ENCODE assay signal across 9 cellular contexts in genomic region chr6:12163149-12163548, GRCh38.
DNase-seq lines count a peak whose midpoint lies in the region; ATAC-seq and TF ChIP-seq lines count a peak whose summit lies in the region.
"Had no signal": no experiment of that assay in that cellular context is flagged by ENCODE, and none has a peak within 500 bp of the region (broad histone marks: within the 10 kb centered on the region; RNA-seq: fewer than 3 reads in every experiment).

No MANE protein-coding gene starts in this region.

- no peaks in the 10 kb centered on the region for H3K9me3 Mint-ChIP-seq in CD4-positive, alpha-beta memory T cell
- no peaks in the 10 kb centered on the region for H3K9me3 Mint-ChIP-seq in activated naive CD8-positive, alpha-beta T cell treated with anti-CD3 and anti-CD28 coated beads for 36 hours
- H3K9me3 Mint-ChIP-seq in stimulated activated naive B cell treated with anti-CD40 and anti-IgM and Interleukin-4, amounts not matched to agents 10 μg/mL and 1 μg/mL and 100 μg/mL, for 72 hours, result no peaks in the 10 kb centered on the region

- peaks cover 32 to 39% of the 10 kb centered on the region in 2 donors for H3K36me3 Mint-ChIP-seq in CD4-positive, alpha-beta memory T cell
- H3K36me3 Mint-ChIP-seq in activated naive CD8-positive, alpha-beta T cell treated with anti-CD3 and anti-CD28 coated beads for 36 hours, result peaks cover 30% of the 10 kb centered on the region
- peaks cover 32 to 51% of the 10 kb centered on the region in 2 donors for H3K36me3 Mint-ChIP-seq in stimulated activated naive B cell treated with anti-CD40 and anti-IgM and Interleukin-4, amounts not matched to agents 10 μg/mL and 1 μg/mL and 100 μg/mL, for 72 hours

- H3K36me3 ChIP-seq in CD4-positive, alpha-beta memory T cell (ENCODE audit: insufficient read depth, low read length), result peaks cover 12% of the 10 kb centered on the region
- peaks cover 21% of the 10 kb centered on the region; the same call in 1 of the 2 replicates for H3K36me3 ChIP-seq in Loucy (ENCODE audit: insufficient read depth, low read length)

- H3K9me3 ChIP-seq in CD4-positive, alpha-beta memory T cell (ENCODE audit: control insufficient read depth in 1 of 2, low read length in 2 of 2), result no peaks in the 10 kb centered on the region
- no peaks in the 10 kb centered on the region for H3K9me3 ChIP-seq in Loucy (ENCODE audit: insufficient read depth, low read depth, low read length)

- DNase-seq in CD4-positive, alpha-beta memory T cell, result peak; percentile 46 to 58 (median 52)
- DNase-seq in activated naive CD8-positive, alpha-beta T cell treated with anti-CD3 and anti-CD28 coated beads for 36 hours, result peak; percentile 15
- DNase-seq in SKM-1 treated with dmso at 0.1 percent for 144 hours (lab: John Stamatoyannopoulos, UW; ENCODE audit: unreplicated experiment), result no peak
- no peak for DNase-seq in RKO (ENCODE audit: low spot score)
- no peak for DNase-seq in GM03348 (ENCODE audit: low spot score)
- DNase-seq in stimulated activated naive B cell treated with anti-CD40 and anti-IgM and Interleukin-4, amounts not matched to agents 10 μg/mL and 1 μg/mL and 100 μg/mL, for 72 hours, result no peak

- POLR2A ChIA-PET in CD4-positive, alpha-beta memory T cell (lab: Charles Lee; ENCODE audit: partially characterized antibody), result interaction anchor here (1.0 kb wide), 2 partner anchors 51 to 71 kb away, joined by 3 read pairs; no protein-coding TSS in a partner anchor

- no peaks in the 10 kb centered on the region for H3K27me3 ChIP-seq in CD4-positive, alpha-beta memory T cell (ENCODE audit: insufficient read depth, low read length)
- H3K27me3 ChIP-seq in Loucy (ENCODE audit: insufficient read depth, low read length, poor library complexity, severe bottlenecking), result no peaks in the 10 kb centered on the region

- no peak overlapping the region for H2AFZ ChIP-seq in Loucy (ENCODE audit: low read length)

- no peak for TF ChIP-seq CTCF in Loucy (conservative IDR thresholded peaks at IDR 0.05; ENCODE audit: low read length)

- H3K9ac ChIP-seq in Loucy (ENCODE audit: low read depth, low read length, poor library complexity, severe bottlenecking), result no peak overlapping the region

- H3K4me1 Mint-ChIP-seq in CD4-positive, alpha-beta memory T cell, result peaks cover 20 to 36% (median 24%) of the 10 kb centered on the region in 4 donors
- peaks cover 19% of the 10 kb centered on the region for H3K4me1 Mint-ChIP-seq in activated naive CD8-positive, alpha-beta T cell treated with anti-CD3 and anti-CD28 coated beads for 36 hours
- H3K4me1 Mint-ChIP-seq in stimulated activated naive B cell treated with anti-CD40 and anti-IgM and Interleukin-4, amounts not matched to agents 10 μg/mL and 1 μg/mL and 100 μg/mL, for 72 hours, result peaks cover 0 to 6% of the 10 kb centered on the region in 2 donors

- no peaks in the 10 kb centered on the region for H3F3A ChIP-seq in Loucy (ENCODE audit: low read depth)

- no peaks in the 10 kb centered on the region for H3K27me3 Mint-ChIP-seq in CD4-positive, alpha-beta memory T cell
- no peaks in the 10 kb centered on the region for H3K27me3 Mint-ChIP-seq in activated naive CD8-positive, alpha-beta T cell treated with anti-CD3 and anti-CD28 coated beads for 36 hours
- H3K27me3 Mint-ChIP-seq in stimulated activated naive B cell treated with anti-CD40 and anti-IgM and Interleukin-4, amounts not matched to agents 10 μg/mL and 1 μg/mL and 100 μg/mL, for 72 hours, result no peaks in the 10 kb centered on the region

- peak overlapping the region; percentile 4 to 84 (median 36) for H3K27ac Mint-ChIP-seq in CD4-positive, alpha-beta memory T cell
- peak overlapping the region; percentile 11 for H3K27ac Mint-ChIP-seq in activated naive CD8-positive, alpha-beta T cell treated with anti-CD3 and anti-CD28 coated beads for 36 hours
- H3K27ac Mint-ChIP-seq in stimulated activated naive B cell treated with anti-CD40 and anti-IgM and Interleukin-4, amounts not matched to agents 10 μg/mL and 1 μg/mL and 100 μg/mL, for 72 hours, result no peak overlapping the region

- H4K20me1 ChIP-seq in Loucy (ENCODE audit: insufficient read depth, low read length, poor library complexity, severe bottlenecking), result peaks cover 6% of the 10 kb centered on the region

- intact Hi-C loops in CD4-positive, alpha-beta memory T cell (cut with micrococcal nuclease), result no loop called here

- peak overlapping the region; percentile 24 for H3K4me2 ChIP-seq in Loucy (ENCODE audit: low read depth, low read length, poor library complexity, severe bottlenecking)
- H3K4me2 ChIP-seq: smooth muscle cell had no signal

- H3K4me3 ChIP-seq in CD4-positive, alpha-beta memory T cell (ENCODE audit: low read length in 2 of 2), result no peak overlapping the region
- no peak overlapping the region for H3K4me3 ChIP-seq in Loucy (ENCODE audit: low read length, poor library complexity, severe bottlenecking)
- H3K4me3 ChIP-seq: smooth muscle cell had no signal

- no peaks in the 10 kb centered on the region for H3K79me2 ChIP-seq in Loucy (ENCODE audit: insufficient read depth, low read length)

- no peak overlapping the region for H3K27ac ChIP-seq in CD4-positive, alpha-beta memory T cell (ENCODE audit: low read depth, low read length)

- no peaks in the 10 kb centered on the region for H3K9me2 ChIP-seq in Loucy (replicated peaks; ENCODE audit: low read depth, low read length)

- peak overlapping the region in 6 of 8 donors; percentile 3 to 77 (median 33) for H3K4me3 Mint-ChIP-seq in CD4-positive, alpha-beta memory T cell
- no peak overlapping the region for H3K4me3 Mint-ChIP-seq in activated naive CD8-positive, alpha-beta T cell treated with anti-CD3 and anti-CD28 coated beads for 36 hours
- no peak overlapping the region for H3K4me3 Mint-ChIP-seq in stimulated activated naive B cell treated with anti-CD40 and anti-IgM and Interleukin-4, amounts not matched to agents 10 μg/mL and 1 μg/mL and 100 μg/mL, for 72 hours

- CTCF ChIA-PET in CD4-positive, alpha-beta memory T cell (lab: Charles Lee; ENCODE audit: partially characterized antibody), result interaction anchor here (0.6 kb wide), 1 partner anchor 70 kb away, joined by 3 read pairs; no protein-coding TSS in a partner anchor

- H3K4me1 ChIP-seq in CD4-positive, alpha-beta memory T cell (ENCODE audit: insufficient read depth, low read length), result peaks cover 21% of the 10 kb centered on the region
- H3K4me1 ChIP-seq in Loucy (ENCODE audit: insufficient read depth, low read length, poor library complexity, severe bottlenecking), result peaks cover 15% of the 10 kb centered on the region

- ATAC-seq in GM19463 (IDR thresholded peaks at IDR 0.05; ENCODE audit: unreplicated experiment), result peak; percentile 60
- ATAC-seq in stimulated activated naive B cell treated with anti-CD40 and anti-IgM and Interleukin-4, amounts not matched to agents 10 μg/mL and 1 μg/mL and 100 μg/mL, for 72 hours (replicated peaks), result no peak

Comparison
In these comparisons a context has a peak if more than half of its experiments do, and no peak if none do; other contexts are left out.
1. DNase-seq: peak in CD4-positive, alpha-beta memory T cell (5 of 5) and activated naive CD8-positive, alpha-beta T cell treated with anti-CD3 and anti-CD28 coated beads for 36 hours (single experiment); none in SKM-1 treated with dmso at 0.1 percent for 144 hours (single experiment), RKO (single experiment), GM03348 (single experiment) and stimulated activated naive B cell treated with anti-CD40 and anti-IgM and Interleukin-4, amounts not matched to agents 10 μg/mL and 1 μg/mL and 100 μg/mL, for 72 hours (single experiment).
2. H3K4me3 Mint-ChIP-seq: peak in CD4-positive, alpha-beta memory T cell (6 of 8); none in activated naive CD8-positive, alpha-beta T cell treated with anti-CD3 and anti-CD28 coated beads for 36 hours (single experiment) and stimulated activated naive B cell treated with anti-CD40 and anti-IgM and Interleukin-4, amounts not matched to agents 10 μg/mL and 1 μg/mL and 100 μg/mL, for 72 hours (0 of 2).